Comparison of ENCODE assay signal across 15 cellular contexts in genomic region chr1:59549903-59550302, GRCh38.
DNase-seq lines count a peak whose midpoint lies in the region; ATAC-seq, FAIRE-seq and TF ChIP-seq lines count a peak whose summit lies in the region.
"Had no signal": no experiment of that assay in that cellular context is flagged by ENCODE, and none has a peak within 500 bp of the region (broad histone marks: within the 10 kb centered on the region; RNA-seq: fewer than 3 reads in every experiment).

No MANE protein-coding gene starts in this region.

- no peak for TF ChIP-seq POLR2A in GM12891 (IDR thresholded peaks at IDR 0.05; ENCODE audit: low read depth, low read length)

- H3K27ac Mint-ChIP-seq in nephron = peak overlapping the region in 2 of 3 experiments; percentile 47 to 50
- H3K27ac Mint-ChIP-seq: activated naive CD8-positive, alpha-beta T cell treated with anti-CD3 and anti-CD28 coated beads for 36 hours; neural progenitor cell had no signal

- H3K4me3 ChIP-seq in ACC112 (ENCODE audit: low read depth, low read length) = no peak overlapping the region
- no peak overlapping the region for H3K4me3 ChIP-seq in epithelial cell of proximal tubule (ENCODE audit: low read depth, low read length)
- H3K4me3 ChIP-seq: neural progenitor cell had no signal

- FAIRE-seq in GM12891 (lab: Jason Lieb, UNC) = no peak
- FAIRE-seq: A204.1 had no signal

- no peaks in the 10 kb centered on the region for H3K36me3 ChIP-seq in ACC112 (ENCODE audit: insufficient read depth, low read length)
- H3K36me3 ChIP-seq: neural progenitor cell had no signal

- H2AFZ ChIP-seq in ACC112 (ENCODE audit: low read length, unreplicated experiment) = peak overlapping the region; percentile 47
- H2AFZ ChIP-seq: neural progenitor cell had no signal

- peaks cover 37% of the 10 kb centered on the region for H3K4me1 Mint-ChIP-seq in nephron
- H3K4me1 Mint-ChIP-seq: activated naive CD8-positive, alpha-beta T cell treated with anti-CD3 and anti-CD28 coated beads for 36 hours had no signal

- H3K4me1 ChIP-seq in ACC112 (ENCODE audit: control insufficient read depth, insufficient read depth, low read length, unreplicated experiment) = peaks cover 7% of the 10 kb centered on the region

- no peaks in the 10 kb centered on the region for H3K9me3 Mint-ChIP-seq in nephron
- H3K9me3 Mint-ChIP-seq: activated naive CD8-positive, alpha-beta T cell treated with anti-CD3 and anti-CD28 coated beads for 36 hours; neural progenitor cell had no signal

- TF ChIP-seq CTCF in epithelial cell of proximal tubule (conservative IDR thresholded peaks at IDR 0.05; ENCODE audit: low read depth, low read length) = no peak
- no peak for TF ChIP-seq CTCF in nephron (IDR thresholded peaks at IDR 0.05; ENCODE audit: unreplicated experiment in 3 of 3)

- peak overlapping the region; percentile 10; the same call in 1 of the 2 replicates for H3K27ac ChIP-seq in ACC112 (ENCODE audit: low read depth, low read length)
- H3K27ac ChIP-seq: KMS-11, neural progenitor cell had no signal

- H3K27me3 ChIP-seq in ACC112 (ENCODE audit: insufficient read depth, low read length) = no peaks in the 10 kb centered on the region
- H3K27me3 ChIP-seq: neural progenitor cell had no signal

- peak; percentile 60 to 75 for DNase-seq in NOMO-1 (lab: John Stamatoyannopoulos, UW; ENCODE audit: unreplicated experiment in 2 of 2)
- DNase-seq in epithelial cell of proximal tubule (ENCODE audit: low read depth) = peak; percentile 39
- no peak for DNase-seq in activated naive CD4-positive, alpha-beta T cell (lab: John Stamatoyannopoulos, UW)
- no peak for DNase-seq in stimulated activated CD4-positive, alpha-beta T cell treated with anti-CD3 and anti-CD28 coated beads, Interleukin-4, amount 100 ng/mL, for 24 hours
- no peak for DNase-seq in GM12891 (ENCODE audit: insufficient read length, low spot score)
- DNase-seq: activated CD4-positive, alpha-beta T cell treated with anti-CD3 and anti-CD28 coated beads, Interleukin-2, amount 50 U/mL, for 48 hours; activated naive CD8-positive, alpha-beta T cell treated with anti-CD3 and anti-CD28 coated beads for 36 hours; NCI-H446; SHP77 treated with DMSO at 0.1 percent for 48 hours had no signal

- ATAC-seq in HG03432 (IDR thresholded peaks at IDR 0.05; ENCODE audit: unreplicated experiment) = no peak

- H3K27me3 Mint-ChIP-seq in nephron (ENCODE audit: low read depth) = no peaks in the 10 kb centered on the region
- H3K27me3 Mint-ChIP-seq: activated naive CD8-positive, alpha-beta T cell treated with anti-CD3 and anti-CD28 coated beads for 36 hours had no signal

- no peak overlapping the region for H3K4me3 Mint-ChIP-seq in nephron
- H3K4me3 Mint-ChIP-seq: activated naive CD8-positive, alpha-beta T cell treated with anti-CD3 and anti-CD28 coated beads for 36 hours; neural progenitor cell had no signal

- no peaks in the 10 kb centered on the region for H3K79me2 ChIP-seq in ACC112 (ENCODE audit: control insufficient read depth, insufficient read depth, low read length, unreplicated experiment)

- H3K36me3 Mint-ChIP-seq in nephron (ENCODE audit: low read depth) = no peaks in the 10 kb centered on the region
- H3K36me3 Mint-ChIP-seq: neural progenitor cell had no signal

TF ChIP-seq in GM12891, 5 proteins besides CTCF, POLR2A, EP300 and RAD21:
- TF ChIP-seq PAX5 (IDR thresholded peaks at IDR 0.05; ENCODE audit: insufficient read depth, low read length, severe bottlenecking) (no peak), SPI1 (IDR thresholded peaks at IDR 0.05; ENCODE audit: low read depth, low read length) (no peak), POLR2AphosphoS5 (IDR thresholded peaks at IDR 0.05; ENCODE audit: low read depth, low read length) (no peak), TAF1 (IDR thresholded peaks at IDR 0.05; ENCODE audit: low read depth, low read length) (no peak), POU2F2 (IDR thresholded peaks at IDR 0.05; ENCODE audit: low read depth, low read length) (no peak)

Comparison
In these comparisons a context has a peak if more than half of its experiments do, and no peak if none do; other contexts are left out.
1. DNase-seq: peak in NOMO-1 (2 of 2) and epithelial cell of proximal tubule (single experiment); none in activated naive CD4-positive, alpha-beta T cell (0 of 4), stimulated activated CD4-positive, alpha-beta T cell treated with anti-CD3 and anti-CD28 coated beads, Interleukin-4, amount 100 ng/mL, for 24 hours (single experiment) and GM12891 (single experiment).